1 cellular context compared by ENCODE assay signal in the genomic region with DNA sequence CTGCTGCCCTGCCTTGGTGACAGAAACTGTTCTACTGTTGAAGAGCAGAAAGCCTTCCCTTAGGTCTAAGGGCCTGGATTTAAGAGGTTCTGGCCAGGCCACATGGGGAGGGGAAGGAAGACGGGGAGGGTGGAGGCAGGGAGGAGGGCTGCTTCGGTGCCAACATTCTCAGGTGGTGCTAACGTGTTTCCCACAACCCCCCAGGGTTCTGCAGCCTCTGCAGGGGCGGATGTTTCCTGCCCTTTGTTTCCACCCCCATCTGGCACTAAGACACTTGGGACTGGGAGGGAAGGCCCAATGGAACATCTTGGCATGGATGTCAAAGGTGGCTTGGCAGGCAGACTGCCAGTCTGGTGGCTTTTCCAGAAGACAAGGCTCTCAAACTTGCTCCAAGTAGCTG.
TF ChIP-seq lines count a peak whose summit lies in the region.

No MANE protein-coding gene starts in this region.

TF ChIP-seq in WTC11, 78 proteins besides CTCF, POLR2A, EP300 and RAD21 (continued from another document):
- TF ChIP-seq, protein P1, sequence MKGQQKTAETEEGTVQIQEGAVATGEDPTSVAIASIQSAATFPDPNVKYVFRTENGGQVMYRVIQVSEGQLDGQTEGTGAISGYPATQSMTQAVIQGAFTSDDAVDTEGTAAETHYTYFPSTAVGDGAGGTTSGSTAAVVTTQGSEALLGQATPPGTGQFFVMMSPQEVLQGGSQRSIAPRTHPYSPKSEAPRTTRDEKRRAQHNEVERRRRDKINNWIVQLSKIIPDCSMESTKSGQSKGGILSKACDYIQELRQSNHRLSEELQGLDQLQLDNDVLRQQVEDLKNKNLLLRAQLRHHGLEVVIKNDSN (CRISPR knock-in tag; IDR thresholded peaks at IDR 0.05), result no peak
- TF ChIP-seq ZNF138 (CRISPR knock-in tag; conservative IDR thresholded peaks at IDR 0.05) (no peak), ZBTB21 (CRISPR knock-in tag; IDR thresholded peaks at IDR 0.05; ENCODE audit: borderline replicate concordance) (no peak)
